Comparison of ENCODE assay signal across 2 cellular contexts in the genomic region with DNA sequence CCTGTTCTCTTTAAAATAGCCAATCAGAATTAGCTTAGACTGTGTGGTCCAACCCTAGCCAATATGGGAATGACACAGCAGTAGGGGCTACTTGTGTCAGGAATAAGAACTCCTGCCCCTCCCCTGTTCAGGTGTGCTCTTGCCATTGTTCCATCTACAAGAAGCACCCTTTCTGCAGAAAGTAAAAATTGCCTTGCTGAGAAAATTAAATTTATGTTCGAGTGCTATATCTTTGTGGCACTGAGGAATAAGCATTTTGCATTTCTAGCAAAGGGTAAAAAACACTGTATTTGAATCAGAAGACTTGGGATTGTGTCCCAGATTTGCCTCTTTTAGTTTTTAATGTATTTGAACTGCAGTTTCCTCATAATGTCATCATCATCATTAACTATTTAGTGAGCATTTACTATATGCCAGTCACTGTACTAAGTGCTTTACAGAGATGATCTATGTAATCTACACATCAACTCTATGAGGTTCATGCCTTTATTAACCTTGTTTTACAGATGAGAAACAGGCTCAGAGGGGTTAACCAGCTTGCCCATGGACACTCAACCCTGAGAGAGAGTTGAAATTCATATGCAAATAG.
TF ChIP-seq lines count a peak whose summit lies in the region.

No MANE protein-coding gene starts in this region.

TF ChIP-seq in HepG2, 621 proteins besides CTCF, POLR2A, EP300 and RAD21:
- no peak for TF ChIP-seq ATF1 (CRISPR knock-in tag; IDR thresholded peaks at IDR 0.05)
- no peak for TF ChIP-seq TEAD2 (CRISPR knock-in tag; IDR thresholded peaks at IDR 0.05)
- TF ChIP-seq NFYB (CRISPR knock-in tag; IDR thresholded peaks at IDR 0.05): no peak
- TF ChIP-seq NR2F6 (IDR thresholded peaks at IDR 0.05): no peak
- TF ChIP-seq NR2F6 (CRISPR knock-in tag; IDR thresholded peaks at IDR 0.05): no peak
- TF ChIP-seq ZNF562 (CRISPR knock-in tag; IDR thresholded peaks at IDR 0.05; ENCODE audit: borderline replicate concordance): peak; percentile 86; the same call in 1 of the 2 replicates
- no peak for TF ChIP-seq HNF1B (CRISPR knock-in tag; IDR thresholded peaks at IDR 0.05)
- no peak for TF ChIP-seq BHLHE40 (IDR thresholded peaks at IDR 0.05; ENCODE audit: low read length)
- no peak for TF ChIP-seq CHCHD3 (CRISPR knock-in tag; IDR thresholded peaks at IDR 0.05)
- no peak for TF ChIP-seq HMG20A (CRISPR knock-in tag; IDR thresholded peaks at IDR 0.05; ENCODE audit: borderline replicate concordance)
TF ChIP-seq in HepG2: peak in this region for 1.

TF ChIP-seq in K562, 482 proteins besides CTCF, POLR2A, EP300 and RAD21 (continues in another document):
- no peak for TF ChIP-seq DPF2 (IDR thresholded peaks at IDR 0.05)
- TF ChIP-seq ZFX (CRISPR knock-in tag; IDR thresholded peaks at IDR 0.05): no peak
- TF ChIP-seq CBX5 (IDR thresholded peaks at IDR 0.05; ENCODE audit: borderline replicate concordance, low read depth): peak; percentile 98
- TF ChIP-seq CBX3 (IDR thresholded peaks at IDR 0.05; ENCODE audit: borderline replicate concordance in 1 of 2, low read length in 2 of 2): peak in 1 of 2 experiments; percentile 100; a peak in 2 of 3 replicates
- no peak for TF ChIP-seq CSDE1 (IDR thresholded peaks at IDR 0.05)
- TF ChIP-seq ZEB2 (IDR thresholded peaks at IDR 0.05): peak; percentile 84
- TF ChIP-seq MEIS2 (IDR thresholded peaks at IDR 0.05; ENCODE audit: partially characterized antibody): no peak
- no peak for TF ChIP-seq ZNF134 (CRISPR knock-in tag; conservative IDR thresholded peaks at IDR 0.05)
- TF ChIP-seq CBX1 (IDR thresholded peaks at IDR 0.05; ENCODE audit: low read depth): peak; percentile 38; the same call in 1 of the 2 replicates
- no peak for TF ChIP-seq TAF9B (IDR thresholded peaks at IDR 0.05; ENCODE audit: partially characterized antibody)
- TF ChIP-seq ATF3 (IDR thresholded peaks at IDR 0.05): 0 out of 2 replicates have a peak, but pooled peaks have one; percentile 23
- TF ChIP-seq ATF3 (CRISPR knock-in tag; conservative IDR thresholded peaks at IDR 0.05): no peak
- peak; percentile 99 for TF ChIP-seq TRIM28 (IDR thresholded peaks at IDR 0.05)
- TF ChIP-seq, protein P1, sequence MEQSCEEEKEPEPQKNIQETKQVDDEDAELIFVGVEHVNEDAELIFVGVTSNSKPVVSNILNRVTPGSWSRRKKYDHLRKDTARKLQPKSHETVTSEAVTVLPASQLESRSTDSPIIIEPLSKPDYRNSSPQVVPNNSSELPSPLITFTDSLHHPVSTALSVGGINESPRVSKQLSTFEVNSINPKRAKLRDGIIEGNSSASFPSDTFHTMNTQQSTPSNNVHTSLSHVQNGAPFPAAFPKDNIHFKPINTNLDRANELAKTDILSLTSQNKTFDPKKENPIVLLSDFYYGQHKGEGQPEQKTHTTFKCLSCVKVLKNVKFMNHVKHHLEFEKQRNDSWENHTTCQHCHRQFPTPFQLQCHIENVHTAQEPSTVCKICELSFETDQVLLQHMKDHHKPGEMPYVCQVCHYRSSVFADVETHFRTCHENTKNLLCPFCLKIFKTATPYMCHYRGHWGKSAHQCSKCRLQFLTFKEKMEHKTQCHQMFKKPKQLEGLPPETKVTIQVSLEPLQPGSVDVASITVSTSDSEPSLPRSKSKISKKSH (CRISPR knock-in tag; IDR thresholded peaks at IDR 0.05): peak; percentile 84; the same call in 1 of the 2 replicates
- TF ChIP-seq ELF2 (CRISPR knock-in tag; IDR thresholded peaks at IDR 0.05): no peak
- no peak for TF ChIP-seq NELFE (IDR thresholded peaks at IDR 0.05; ENCODE audit: insufficient read depth, insufficient read length)
- peak in 1 of 2 experiments; percentile 32 for TF ChIP-seq AFF1 (IDR thresholded peaks at IDR 0.05; ENCODE audit: low read depth in 1 of 2, partially characterized antibody in 2 of 2)
- TF ChIP-seq SMAD3 (CRISPR knock-in tag; conservative IDR thresholded peaks at IDR 0.05): no peak
- no peak for TF ChIP-seq KAT7 (CRISPR knock-in tag; IDR thresholded peaks at IDR 0.05; ENCODE audit: borderline replicate concordance)
- peak; percentile 14; the same call in 1 of the 2 replicates for TF ChIP-seq ZNF316 (IDR thresholded peaks at IDR 0.05)
- no peak for TF ChIP-seq PRPF4 (IDR thresholded peaks at IDR 0.05; ENCODE audit: insufficient read depth, low read depth, low read length, poor library complexity, severe bottlenecking)
- no peak for TF ChIP-seq ZNF740 (CRISPR knock-in tag; IDR thresholded peaks at IDR 0.05)
- 0 out of 4 replicates have a peak, but pooled peaks of 1 of the 2 experiments have one; percentile 31 for TF ChIP-seq ZNF740 (tag; IDR thresholded peaks at IDR 0.05)
- peak in 1 of 2 experiments; percentile 86; a peak in 2 of 4 replicates for TF ChIP-seq ARNT (IDR thresholded peaks at IDR 0.05)
- TF ChIP-seq, protein P2, sequence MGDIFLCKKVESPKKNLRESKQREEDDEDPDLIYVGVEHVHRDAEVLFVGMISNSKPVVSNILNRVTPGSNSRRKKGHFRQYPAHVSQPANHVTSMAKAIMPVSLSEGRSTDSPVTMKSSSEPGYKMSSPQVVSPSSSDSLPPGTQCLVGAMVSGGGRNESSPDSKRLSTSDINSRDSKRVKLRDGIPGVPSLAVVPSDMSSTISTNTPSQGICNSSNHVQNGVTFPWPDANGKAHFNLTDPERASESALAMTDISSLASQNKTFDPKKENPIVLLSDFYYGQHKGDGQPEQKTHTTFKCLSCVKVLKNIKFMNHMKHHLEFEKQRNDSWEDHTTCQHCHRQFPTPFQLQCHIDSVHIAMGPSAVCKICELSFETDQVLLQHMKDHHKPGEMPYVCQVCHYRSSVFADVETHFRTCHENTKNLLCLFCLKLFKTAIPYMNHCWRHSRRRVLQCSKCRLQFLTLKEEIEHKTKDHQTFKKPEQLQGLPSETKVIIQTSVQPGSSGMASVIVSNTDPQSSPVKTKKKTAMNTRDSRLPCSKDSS (IDR thresholded peaks at IDR 0.05; ENCODE audit: low read depth, partially characterized antibody): peak; percentile 100
- TF ChIP-seq, protein P3, sequence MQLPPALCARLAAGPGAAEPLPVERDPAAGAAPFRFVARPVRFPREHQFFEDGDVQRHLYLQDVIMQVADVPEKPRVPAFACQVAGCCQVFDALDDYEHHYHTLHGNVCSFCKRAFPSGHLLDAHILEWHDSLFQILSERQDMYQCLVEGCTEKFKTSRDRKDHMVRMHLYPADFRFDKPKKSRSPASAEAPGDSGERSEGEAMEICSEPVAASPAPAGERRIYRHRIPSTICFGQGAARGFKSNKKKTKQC (CRISPR knock-in tag; IDR thresholded peaks at IDR 0.05): no peak
- no peak for TF ChIP-seq HDAC8 (tag; IDR thresholded peaks at IDR 0.05)
- no peak for TF ChIP-seq NBN (IDR thresholded peaks at IDR 0.05; ENCODE audit: low read depth)
- TF ChIP-seq HNRNPUL1 (IDR thresholded peaks at IDR 0.05; ENCODE audit: low read length): no peak
- TF ChIP-seq ZC3H8 (IDR thresholded peaks at IDR 0.05): no peak
- no peak for TF ChIP-seq ZNF146 (CRISPR knock-in tag; IDR thresholded peaks at IDR 0.05; ENCODE audit: unreplicated experiment)
- peak; percentile 89; the same call in 1 of the 2 replicates for TF ChIP-seq ZNF561 (CRISPR knock-in tag; conservative IDR thresholded peaks at IDR 0.05)
- TF ChIP-seq EWSR1 (IDR thresholded peaks at IDR 0.05; ENCODE audit: borderline replicate concordance, low read depth, partially characterized antibody): no peak
- TF ChIP-seq HNRNPK (IDR thresholded peaks at IDR 0.05; ENCODE audit: low read depth, low read length, poor library complexity, severe bottlenecking): no peak
- peak; percentile 44 to 78; a peak in 2 of 4 replicates for TF ChIP-seq TRIM24 (IDR thresholded peaks at IDR 0.05)
- TF ChIP-seq SRSF1 (IDR thresholded peaks at IDR 0.05; ENCODE audit: low read depth, low read length): no peak
- TF ChIP-seq BRD4 (IDR thresholded peaks at IDR 0.05): no peak
- TF ChIP-seq ZNF23 (CRISPR knock-in tag; IDR thresholded peaks at IDR 0.05): no peak
- no peak for TF ChIP-seq ELF4 (CRISPR knock-in tag; IDR thresholded peaks at IDR 0.05)
- TF ChIP-seq ZSCAN32 (CRISPR knock-in tag; IDR thresholded peaks at IDR 0.05): no peak
- TF ChIP-seq, protein P4, sequence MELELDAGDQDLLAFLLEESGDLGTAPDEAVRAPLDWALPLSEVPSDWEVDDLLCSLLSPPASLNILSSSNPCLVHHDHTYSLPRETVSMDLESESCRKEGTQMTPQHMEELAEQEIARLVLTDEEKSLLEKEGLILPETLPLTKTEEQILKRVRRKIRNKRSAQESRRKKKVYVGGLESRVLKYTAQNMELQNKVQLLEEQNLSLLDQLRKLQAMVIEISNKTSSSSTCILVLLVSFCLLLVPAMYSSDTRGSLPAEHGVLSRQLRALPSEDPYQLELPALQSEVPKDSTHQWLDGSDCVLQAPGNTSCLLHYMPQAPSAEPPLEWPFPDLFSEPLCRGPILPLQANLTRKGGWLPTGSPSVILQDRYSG (tag; conservative IDR thresholded peaks at IDR 0.05; ENCODE audit: low read depth): no peak
- peak; percentile 96 for TF ChIP-seq XRCC3 (IDR thresholded peaks at IDR 0.05)
- TF ChIP-seq ZNF263 (CRISPR knock-in tag; IDR thresholded peaks at IDR 0.05; ENCODE audit: borderline replicate concordance): no peak
- TF ChIP-seq, protein P5, sequence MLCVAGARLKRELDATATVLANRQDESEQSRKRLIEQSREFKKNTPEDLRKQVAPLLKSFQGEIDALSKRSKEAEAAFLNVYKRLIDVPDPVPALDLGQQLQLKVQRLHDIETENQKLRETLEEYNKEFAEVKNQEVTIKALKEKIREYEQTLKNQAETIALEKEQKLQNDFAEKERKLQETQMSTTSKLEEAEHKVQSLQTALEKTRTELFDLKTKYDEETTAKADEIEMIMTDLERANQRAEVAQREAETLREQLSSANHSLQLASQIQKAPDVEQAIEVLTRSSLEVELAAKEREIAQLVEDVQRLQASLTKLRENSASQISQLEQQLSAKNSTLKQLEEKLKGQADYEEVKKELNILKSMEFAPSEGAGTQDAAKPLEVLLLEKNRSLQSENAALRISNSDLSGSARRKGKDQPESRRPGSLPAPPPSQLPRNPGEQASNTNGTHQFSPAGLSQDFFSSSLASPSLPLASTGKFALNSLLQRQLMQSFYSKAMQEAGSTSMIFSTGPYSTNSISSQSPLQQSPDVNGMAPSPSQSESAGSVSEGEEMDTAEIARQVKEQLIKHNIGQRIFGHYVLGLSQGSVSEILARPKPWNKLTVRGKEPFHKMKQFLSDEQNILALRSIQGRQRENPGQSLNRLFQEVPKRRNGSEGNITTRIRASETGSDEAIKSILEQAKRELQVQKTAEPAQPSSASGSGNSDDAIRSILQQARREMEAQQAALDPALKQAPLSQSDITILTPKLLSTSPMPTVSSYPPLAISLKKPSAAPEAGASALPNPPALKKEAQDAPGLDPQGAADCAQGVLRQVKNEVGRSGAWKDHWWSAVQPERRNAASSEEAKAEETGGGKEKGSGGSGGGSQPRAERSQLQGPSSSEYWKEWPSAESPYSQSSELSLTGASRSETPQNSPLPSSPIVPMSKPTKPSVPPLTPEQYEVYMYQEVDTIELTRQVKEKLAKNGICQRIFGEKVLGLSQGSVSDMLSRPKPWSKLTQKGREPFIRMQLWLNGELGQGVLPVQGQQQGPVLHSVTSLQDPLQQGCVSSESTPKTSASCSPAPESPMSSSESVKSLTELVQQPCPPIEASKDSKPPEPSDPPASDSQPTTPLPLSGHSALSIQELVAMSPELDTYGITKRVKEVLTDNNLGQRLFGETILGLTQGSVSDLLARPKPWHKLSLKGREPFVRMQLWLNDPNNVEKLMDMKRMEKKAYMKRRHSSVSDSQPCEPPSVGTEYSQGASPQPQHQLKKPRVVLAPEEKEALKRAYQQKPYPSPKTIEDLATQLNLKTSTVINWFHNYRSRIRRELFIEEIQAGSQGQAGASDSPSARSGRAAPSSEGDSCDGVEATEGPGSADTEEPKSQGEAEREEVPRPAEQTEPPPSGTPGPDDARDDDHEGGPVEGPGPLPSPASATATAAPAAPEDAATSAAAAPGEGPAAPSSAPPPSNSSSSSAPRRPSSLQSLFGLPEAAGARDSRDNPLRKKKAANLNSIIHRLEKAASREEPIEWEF (CRISPR knock-in tag; IDR thresholded peaks at IDR 0.05): no peak
- TF ChIP-seq JUN (IDR thresholded peaks at IDR 0.05; ENCODE audit: borderline replicate concordance, low read depth, low read length): peak; percentile 42; the same call in 1 of the 2 replicates
- TF ChIP-seq JUN (CRISPR knock-in tag; IDR thresholded peaks at IDR 0.05; ENCODE audit: borderline replicate concordance): no peak
- TF ChIP-seq RBM25 (IDR thresholded peaks at IDR 0.05; ENCODE audit: low read depth, low read length, severe bottlenecking): peak; percentile 5
